ENCODE assay signal across 16 cellular contexts in genomic region chr11:78940500-78941225, GRCh38.
DNase-seq lines count a peak whose midpoint lies in the region; ATAC-seq and TF ChIP-seq lines count a peak whose summit lies in the region.
"Had no signal": no experiment of that assay in that cellular context is flagged by ENCODE, and none has a peak within 500 bp of the region (broad histone marks: within the 10 kb centered on the region; RNA-seq: fewer than 3 reads in every experiment).

No MANE protein-coding gene starts in this region.

- no peak overlapping the region for H3K27ac ChIP-seq in iPS-20b (ENCODE audit: low read length)
- H3K27ac ChIP-seq in body of pancreas = no peak overlapping the region
- H3K27ac ChIP-seq: SJSA1 had no signal

- H3K9ac ChIP-seq in iPS-20b (ENCODE audit: low read depth, low read length) = no peak overlapping the region

- TF ChIP-seq POLR2A in body of pancreas (IDR thresholded peaks at IDR 0.05) = no peak

- no peaks in the 10 kb centered on the region for H3K9me3 Mint-ChIP-seq in stimulated activated naive B cell treated with anti-CD40 and anti-IgM and Interleukin-4, amounts not matched to agents 10 μg/mL and 1 μg/mL and 100 μg/mL, for 72 hours
- H3K9me3 Mint-ChIP-seq: activated B cell treated with CpG ODN at 0.5 μM for 24 hours had no signal

- ATAC-seq in GM18511 (IDR thresholded peaks at IDR 0.05; ENCODE audit: unreplicated experiment) (no peak), body of pancreas (no peak)
- no peak for ATAC-seq in stimulated activated naive B cell treated with anti-CD40 and anti-IgM and Interleukin-4, amounts not matched to agents 10 μg/mL and 1 μg/mL and 100 μg/mL, for 72 hours (replicated peaks)
- ATAC-seq: left cardiac atrium had no signal

- no peaks in the 10 kb centered on the region for H3K9me3 ChIP-seq in iPS-20b (ENCODE audit: insufficient read depth, low read depth, low read length)
- H3K9me3 ChIP-seq in body of pancreas = no peaks in the 10 kb centered on the region
- H3K9me3 ChIP-seq: SJSA1 had no signal

- no peak overlapping the region for H3K27ac Mint-ChIP-seq in stimulated activated naive B cell treated with anti-CD40 and anti-IgM and Interleukin-4, amounts not matched to agents 10 μg/mL and 1 μg/mL and 100 μg/mL, for 72 hours
- H3K27ac Mint-ChIP-seq: activated B cell treated with CpG ODN at 0.5 μM for 24 hours had no signal

- 69 to 76% methylated on average over 6 of the region's 6 CpGs for WGBS in body of pancreas, 2 donors

- H3K27me3 Mint-ChIP-seq in stimulated activated naive B cell treated with anti-CD40 and anti-IgM and Interleukin-4, amounts not matched to agents 10 μg/mL and 1 μg/mL and 100 μg/mL, for 72 hours = peaks cover 16 to 19% of the 10 kb centered on the region in 2 donors

- H3K4me1 Mint-ChIP-seq in stimulated activated naive B cell treated with anti-CD40 and anti-IgM and Interleukin-4, amounts not matched to agents 10 μg/mL and 1 μg/mL and 100 μg/mL, for 72 hours = no peaks in the 10 kb centered on the region
- H3K4me1 Mint-ChIP-seq: activated B cell treated with CpG ODN at 0.5 μM for 24 hours had no signal

- H3K36me3 Mint-ChIP-seq in stimulated activated naive B cell treated with anti-CD40 and anti-IgM and Interleukin-4, amounts not matched to agents 10 μg/mL and 1 μg/mL and 100 μg/mL, for 72 hours = no peaks in the 10 kb centered on the region

- intact Hi-C loops in body of pancreas (cut with DNase I) = no loop called here

- DNase-seq in COLO668 (lab: John Stamatoyannopoulos, UW; ENCODE audit: unreplicated experiment) (peak; percentile 91), NCI-H1417 (lab: John Stamatoyannopoulos, UW) (peak; percentile 75 to 99 (median 97)), NCI-H526 treated with DMSO at 0.1 percent for 48 hours (lab: John Stamatoyannopoulos, UW) (peak; percentile 99), midbrain (lab: John Stamatoyannopoulos, UW) (no peak), body of pancreas (no peak)
- DNase-seq in stimulated activated naive B cell treated with anti-CD40 and anti-IgM and Interleukin-4, amounts not matched to agents 10 μg/mL and 1 μg/mL and 100 μg/mL, for 72 hours = no peak
- DNase-seq: activated B cell treated with CpG ODN at 0.5 μM for 24 hours, amygdala, DND-41, foreskin melanocyte, left cardiac atrium, NCI-H1694 treated with DMSO at 0.1 percent for 48 hours, nucleus accumbens had no signal

- no peak overlapping the region for H3K4me3 Mint-ChIP-seq in stimulated activated naive B cell treated with anti-CD40 and anti-IgM and Interleukin-4, amounts not matched to agents 10 μg/mL and 1 μg/mL and 100 μg/mL, for 72 hours
- H3K4me3 Mint-ChIP-seq: activated B cell treated with CpG ODN at 0.5 μM for 24 hours had no signal

- no peaks in the 10 kb centered on the region for H3K27me3 ChIP-seq in iPS-20b (ENCODE audit: insufficient read depth, low read length)
- H3K27me3 ChIP-seq in body of pancreas = no peaks in the 10 kb centered on the region
- H3K27me3 ChIP-seq: SJSA1 had no signal

- peaks cover 17% of the 10 kb centered on the region for H3K4me1 ChIP-seq in iPS-20b (ENCODE audit: insufficient read depth, low read length)
- H3K4me1 ChIP-seq in body of pancreas = no peaks in the 10 kb centered on the region
- H3K4me1 ChIP-seq: SJSA1 had no signal

- H3K36me3 ChIP-seq in iPS-20b (ENCODE audit: insufficient read depth, low read depth, low read length) = no peaks in the 10 kb centered on the region
- H3K36me3 ChIP-seq in body of pancreas (replicated peaks in 1 of 2; ENCODE audit: insufficient read depth in 1 of 2, low read depth in 2 of 2) = no peaks in the 10 kb centered on the region
- H3K36me3 ChIP-seq: SJSA1 had no signal

- no peak for TF ChIP-seq CTCF in body of pancreas (IDR thresholded peaks at IDR 0.05)

- H3K4me3 ChIP-seq in iPS-20b (ENCODE audit: low read length) = peak overlapping the region; percentile 16; the same call in 1 of the 2 replicates
- H3K4me3 ChIP-seq in body of pancreas = no peak overlapping the region
- H3K4me3 ChIP-seq: SJSA1 had no signal

Comparison
In these comparisons a context has a peak if more than half of its experiments do, and no peak if none do; other contexts are left out.
1. DNase-seq: peak in COLO668 (single experiment), NCI-H1417 (3 of 3) and NCI-H526 treated with DMSO at 0.1 percent for 48 hours (single experiment); none in midbrain (single experiment), stimulated activated naive B cell treated with anti-CD40 and anti-IgM and Interleukin-4, amounts not matched to agents 10 μg/mL and 1 μg/mL and 100 μg/mL, for 72 hours (single experiment) and body of pancreas (0 of 4).